Comparison of ENCODE assay signal across 1 cellular context in genomic region chr12:115088328-115088994, GRCh38.
TF ChIP-seq lines count a peak whose summit lies in the region.

No MANE protein-coding gene starts in this region.

TF ChIP-seq in HepG2, 621 proteins besides CTCF, POLR2A, EP300 and RAD21 (continued from another document and continues in another):
- TF ChIP-seq RNF219 (CRISPR knock-in tag; IDR thresholded peaks at IDR 0.05) (no peak), ZFAT (CRISPR knock-in tag; conservative IDR thresholded peaks at IDR 0.05) (no peak), ZNF577 (CRISPR knock-in tag; IDR thresholded peaks at IDR 0.05; ENCODE audit: borderline replicate concordance, low read depth) (no peak), ZNF510 (CRISPR knock-in tag; IDR thresholded peaks at IDR 0.05; ENCODE audit: low read depth) (0 out of 2 replicates have a peak, but pooled peaks have one; percentile 1), ZNF143 (CRISPR knock-in tag; IDR thresholded peaks at IDR 0.05) (no peak), PHB2 (IDR thresholded peaks at IDR 0.05; ENCODE audit: partially characterized antibody) (no peak), ZNF761 (CRISPR knock-in tag; conservative IDR thresholded peaks at IDR 0.05) (no peak), ZNF318 (CRISPR knock-in tag; IDR thresholded peaks at IDR 0.05) (no peak), ARID4A (CRISPR knock-in tag; IDR thresholded peaks at IDR 0.05; ENCODE audit: borderline replicate concordance) (no peak), KAT8 (CRISPR knock-in tag; IDR thresholded peaks at IDR 0.05) (peak; percentile 50), FOXJ3 (CRISPR knock-in tag; IDR thresholded peaks at IDR 0.05; ENCODE audit: borderline replicate concordance) (no peak), ZBED4 (CRISPR knock-in tag; IDR thresholded peaks at IDR 0.05; ENCODE audit: borderline replicate concordance) (no peak), KLF11 (CRISPR knock-in tag; IDR thresholded peaks at IDR 0.05) (peak; percentile 48; the same call in 1 of the 2 replicates), HMG20A (CRISPR knock-in tag; IDR thresholded peaks at IDR 0.05; ENCODE audit: borderline replicate concordance) (peak; percentile 78), ZNF18 (CRISPR knock-in tag; IDR thresholded peaks at IDR 0.05; ENCODE audit: insufficient replicate concordance) (no peak), RBM39 (IDR thresholded peaks at IDR 0.05; ENCODE audit: low read depth, low read length, poor library complexity, severe bottlenecking) (no peak), ZUFSP (CRISPR knock-in tag; IDR thresholded peaks at IDR 0.05; ENCODE audit: borderline replicate concordance) (no peak), ZNF704 (CRISPR knock-in tag; IDR thresholded peaks at IDR 0.05; ENCODE audit: borderline replicate concordance) (no peak), HMG20B (CRISPR knock-in tag; conservative IDR thresholded peaks at IDR 0.05) (no peak), HOXA5 (CRISPR knock-in tag; IDR thresholded peaks at IDR 0.05) (no peak), KAT7 (CRISPR knock-in tag; IDR thresholded peaks at IDR 0.05; ENCODE audit: borderline replicate concordance) (no peak), BCLAF1 (IDR thresholded peaks at IDR 0.05) (no peak), FOXC1 (CRISPR knock-in tag; IDR thresholded peaks at IDR 0.05; ENCODE audit: borderline replicate concordance) (no peak; the same call in 1 of the 2 replicates), NR2F1 (CRISPR knock-in tag; IDR thresholded peaks at IDR 0.05) (no peak), ZNF24 (IDR thresholded peaks at IDR 0.05) (no peak), ZFP37 (CRISPR knock-in tag; IDR thresholded peaks at IDR 0.05; ENCODE audit: borderline replicate concordance) (no peak)
